8 cellular contexts compared by ENCODE assay signal in genomic region chr2:96638144-96639121, GRCh38. TPM values are rescaled to one million over a fixed set of nuclear protein-coding genes. Genes with fewer than 3 reads are reported as not detected.
A peak's percentile ranks its signal among the peaks of the same experiment; 100 is the strongest.
DNase-seq lines count a peak whose midpoint lies in the region; ATAC-seq and TF ChIP-seq lines count a peak whose summit lies in the region.

KANSL3 (minus strand) TSS chr2:96638312; CDS start chr2:96637135, 1,177 bp downstream.

- no peak for TF ChIP-seq CTCF in HL-60 (IDR thresholded peaks at IDR 0.05; ENCODE audit: insufficient read depth, low read length)
- TF ChIP-seq CTCF in lung (IDR thresholded peaks at IDR 0.05; ENCODE audit: control extremely low read depth, extremely low read depth) = no peak

- peak within 1 kb of the TSS; percentile 94 to 96 (median 94) for H3K4me3 Mint-ChIP-seq in CD4-positive, CD25-positive, alpha-beta regulatory T cell

- H3K36me3 Mint-ChIP-seq in CD4-positive, CD25-positive, alpha-beta regulatory T cell = peaks cover 11% of the 10 kb centered on the region

- peaks cover 23% of the 10 kb centered on the region for H3K27me3 Mint-ChIP-seq in CD4-positive, CD25-positive, alpha-beta regulatory T cell

- H3K36me3 ChIP-seq in CD4-positive, CD25-positive, alpha-beta regulatory T cell (ENCODE audit: control insufficient read depth, insufficient read depth, low read length) = peaks cover 12% of the 10 kb centered on the region
- H3K36me3 ChIP-seq in lung (ENCODE audit: control insufficient read depth in 2 of 2, insufficient read depth in 2 of 2, low read length in 2 of 2) = peaks cover 0 to 4% of the 10 kb centered on the region in 2 donors

- peak; percentile 81 to 95 (median 91) for DNase-seq in CD4-positive, CD25-positive, alpha-beta regulatory T cell
- DNase-seq in HL-60 (ENCODE audit: low read depth in 1 of 2, low spot score in 1 of 2) = peak; percentile 88 to 93
- peak; percentile 6 for DNase-seq in NK-92 (lab: John Stamatoyannopoulos, UW; ENCODE audit: unreplicated experiment)
- peak; percentile 62 to 80 for DNase-seq in activated CD8-positive, alpha-beta memory T cell treated with anti-CD3 and anti-CD28 coated beads for 1 hour (ENCODE audit: extremely low read depth in 1 of 2, low read depth in 1 of 2)
- DNase-seq in effector CD4-positive, alpha-beta T cell = peak; percentile 79
- peak; percentile 93 for DNase-seq in lung (ENCODE audit: low spot score)
- DNase-seq in stimulated activated CD4-positive, alpha-beta T cell treated with anti-CD3 and anti-CD28 coated beads, TNF-alpha, amount 100 ng/mL, for 4 hours (ENCODE audit: low read depth in 3 of 3) = peak; percentile 77 to 81 (median 81)

- ATAC-seq in CD4-positive, CD25-positive, alpha-beta regulatory T cell (ENCODE audit: low read depth in 2 of 2) = peak; percentile 85 to 90
- ATAC-seq in GM19455 (IDR thresholded peaks at IDR 0.05; ENCODE audit: unreplicated experiment) (peak; percentile 74), lung (ENCODE audit: insufficient read depth, low FRiP score) (peak; percentile 95)

- H3K4me1 ChIP-seq in CD4-positive, CD25-positive, alpha-beta regulatory T cell (ENCODE audit: control insufficient read depth, insufficient read depth, low read length, poor library complexity, severe bottlenecking) = peaks cover 39% of the 10 kb centered on the region
- peaks cover 0 to 11% of the 10 kb centered on the region in 2 donors for H3K4me1 ChIP-seq in lung (ENCODE audit: control insufficient read depth in 2 of 2, insufficient read depth in 2 of 2, low read length in 2 of 2)

- peak within 1 kb of the TSS; percentile 82 for H3K27ac ChIP-seq in CD4-positive, CD25-positive, alpha-beta regulatory T cell (ENCODE audit: insufficient read depth, low read length, poor library complexity, severe bottlenecking)
- peak within 1 kb of the TSS; percentile 78 for H3K27ac ChIP-seq in HL-60 (replicated peaks)
- peak within 1 kb of the TSS; percentile 96 to 98 for H3K27ac ChIP-seq in lung (ENCODE audit: low read depth in 1 of 2, low read length in 1 of 2)

- H3K27ac Mint-ChIP-seq in CD4-positive, CD25-positive, alpha-beta regulatory T cell = peak within 1 kb of the TSS; percentile 87 to 97 (median 93)

- H3K4me1 Mint-ChIP-seq in CD4-positive, CD25-positive, alpha-beta regulatory T cell = peaks cover 13 to 49% (median 38%) of the 10 kb centered on the region in 4 donors

- H3K9me3 Mint-ChIP-seq in CD4-positive, CD25-positive, alpha-beta regulatory T cell = no peaks in the 10 kb centered on the region

- H3K4me3 ChIP-seq in CD4-positive, CD25-positive, alpha-beta regulatory T cell (ENCODE audit: low read depth, low read length) = peak within 1 kb of the TSS; percentile 91
- peak within 1 kb of the TSS; percentile 63 for H3K4me3 ChIP-seq in HL-60 (replicated peaks; ENCODE audit: insufficient read depth, low read length)
- peak within 1 kb of the TSS; percentile 58 for H3K4me3 ChIP-seq in lung

- no peaks in the 10 kb centered on the region for H3K9me3 ChIP-seq in CD4-positive, CD25-positive, alpha-beta regulatory T cell (ENCODE audit: control insufficient read depth in 2 of 2, low read length in 2 of 2)
- H3K9me3 ChIP-seq in lung (ENCODE audit: control insufficient read depth in 2 of 2, insufficient read depth in 1 of 2, low read length in 1 of 2) = no peaks in the 10 kb centered on the region

- no peaks in the 10 kb centered on the region for H3K27me3 ChIP-seq in CD4-positive, CD25-positive, alpha-beta regulatory T cell (ENCODE audit: control insufficient read depth, insufficient read depth, low read length)
- H3K27me3 ChIP-seq in HL-60 (ENCODE audit: insufficient read depth, poor library complexity, severe bottlenecking) (no peaks in the 10 kb centered on the region), lung (ENCODE audit: control insufficient read depth, insufficient read depth) (no peaks in the 10 kb centered on the region)

- WGBS in lung, 2 donors = 8 to 10% methylated on average over 64 to 67 of the region's 67 CpGs

RNA-seq across cellular contexts. Expression of gene KANSL3, which starts in this region (rescaled TPM):
- 55.6 TPM for total RNA-seq in CD4-positive, CD25-positive, alpha-beta regulatory T cell
- 10 to 100 TPM; 11.2 to 17.9 (median 13.6) TPM for polyA plus RNA-seq in CD4-positive, CD25-positive, alpha-beta regulatory T cell
- 10 to 100 TPM; 49.1 to 91.4 TPM for total RNA-seq in lung
- 10 to 100 TPM; 16.7 to 18.2 TPM for polyA plus RNA-seq in lung

Comparison
In these comparisons a context has a peak if more than half of its experiments do, and no peak if none do; other contexts are left out.
1. Peak in every context shown above with its lines: DNase-seq, ATAC-seq, H3K4me3 ChIP-seq and H3K27ac ChIP-seq.
2. DNase-seq: peak in every context shown above with its lines; median percentile 93 in lung; 91 in CD4-positive, CD25-positive, alpha-beta regulatory T cell; 90 in HL-60; 81 in stimulated activated CD4-positive, alpha-beta T cell treated with anti-CD3 and anti-CD28 coated beads, TNF-alpha, amount 100 ng/mL, for 4 hours; 79 in effector CD4-positive, alpha-beta T cell; 71 in activated CD8-positive, alpha-beta memory T cell treated with anti-CD3 and anti-CD28 coated beads for 1 hour; 6 in NK-92.